3 cellular contexts compared by ENCODE assay signal in genomic region chr12:108247130-108247529, GRCh38.
"Had no signal": no experiment of that assay in that cellular context is flagged by ENCODE, and none has a peak within 500 bp of the region (broad histone marks: within the 10 kb centered on the region; RNA-seq: fewer than 3 reads in every experiment).

No MANE protein-coding gene starts in this region.

- ATAC-seq: GM12878 had no signal

- DNase-seq: GDM1, GF-D8 had no signal
